In genomic region chr1:24693827-24694379, GRCh38 we compare ENCODE assay signal across 1 cellular context.
TF ChIP-seq lines count a peak whose summit lies in the region.

No MANE protein-coding gene starts in this region.

TF ChIP-seq in WTC11, 78 proteins besides CTCF, POLR2A, EP300 and RAD21 (continued from another document):
- TF ChIP-seq ZBTB43 (CRISPR knock-in tag; IDR thresholded peaks at IDR 0.05), result no peak
- TF ChIP-seq AR (CRISPR knock-in tag; IDR thresholded peaks at IDR 0.05), result no peak
- TF ChIP-seq GRHL2 (CRISPR knock-in tag; IDR thresholded peaks at IDR 0.05; ENCODE audit: insufficient replicate concordance, severe bottlenecking), result no peak
- no peak for TF ChIP-seq ESRRA (CRISPR knock-in tag; IDR thresholded peaks at IDR 0.05; ENCODE audit: borderline replicate concordance)
- TF ChIP-seq JAZF1 (CRISPR knock-in tag; IDR thresholded peaks at IDR 0.05), result no peak
- TF ChIP-seq MLX (CRISPR knock-in tag; IDR thresholded peaks at IDR 0.05), result no peak
- no peak for TF ChIP-seq JUN (CRISPR knock-in tag; IDR thresholded peaks at IDR 0.05)
- no peak for TF ChIP-seq TP53 (CRISPR knock-in tag; IDR thresholded peaks at IDR 0.05)
- TF ChIP-seq ZNF396 (CRISPR knock-in tag; IDR thresholded peaks at IDR 0.05; ENCODE audit: borderline replicate concordance), result no peak
